In the genomic region with DNA sequence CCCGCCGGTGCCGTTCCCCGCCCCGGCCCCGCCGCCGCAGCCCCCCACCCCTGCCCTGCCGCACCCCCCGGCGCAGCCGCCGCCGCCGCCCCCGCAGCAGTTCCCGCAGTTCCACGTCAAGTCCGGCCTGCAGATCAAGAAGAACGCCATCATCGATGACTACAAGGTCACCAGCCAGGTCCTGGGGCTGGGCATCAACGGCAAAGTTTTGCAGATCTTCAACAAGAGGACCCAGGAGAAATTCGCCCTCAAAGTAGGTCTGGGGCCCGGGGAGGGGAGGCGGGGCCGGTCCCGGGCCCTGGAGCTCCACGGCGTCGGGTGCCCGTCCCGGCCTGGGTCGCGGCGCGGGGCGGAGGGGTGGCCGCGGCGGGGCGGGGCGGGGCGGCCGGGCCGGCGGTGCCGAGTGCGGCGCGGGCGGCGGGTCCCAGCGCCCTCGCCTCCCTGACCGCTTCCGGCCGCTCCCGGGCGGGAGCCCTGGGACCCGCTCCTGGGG, we compare ENCODE assay signal across 8 cellular contexts. TPM values are rescaled to one million over a fixed set of nuclear protein-coding genes. Genes with fewer than 3 reads are reported as not detected.
DNase-seq lines count a peak whose midpoint lies in the region; ATAC-seq and TF ChIP-seq lines count a peak whose summit lies in the region.

No MANE protein-coding gene starts in this region.

- intact Hi-C loops in transverse colon (cut with DNase I; ENCODE audit: low total_unique reads): no loop called here

- in situ Hi-C loops in transverse colon (cut with MboI; ENCODE audit: low pct_ligation_motif_present in 1 of 4, low pct_unique_long_range_greater_than_20kb in 1 of 4, low sequenced_read_pairs in 3 of 4): no loop called here

- WGBS in transverse colon (ENCODE audit: low coverage in 1 of 2), 2 donors: 3% methylated on average over 16 of the region's 60 CpGs; no CpG with 5 or more reads in 1 of the 2 donors

- no peaks in the 10 kb centered on the region for H3K9me3 Mint-ChIP-seq in naive B cell

- no peaks in the 10 kb centered on the region for H3K9me3 ChIP-seq in transverse colon

- H3K4me1 ChIP-seq in transverse colon: peaks cover 27 to 56% (median 41%) of the 10 kb centered on the region in 4 donors

- H3K36me3 Mint-ChIP-seq in naive B cell: no peaks in the 10 kb centered on the region

- H3K4me3 Mint-ChIP-seq in naive B cell: peak overlapping the region; percentile 91 to 100 (median 99)

- peak overlapping the region; percentile 76 to 94 (median 86) for H3K4me3 ChIP-seq in transverse colon

- no peaks in the 10 kb centered on the region for H3K36me3 ChIP-seq in transverse colon

- no peak for TF ChIP-seq EP300 in transverse colon (IDR thresholded peaks at IDR 0.05; ENCODE audit: low read depth)

- H3K27me3 ChIP-seq in transverse colon: no peaks in the 10 kb centered on the region

- peak; percentile 13 for ATAC-seq in HG03460 (IDR thresholded peaks at IDR 0.05; ENCODE audit: unreplicated experiment)
- ATAC-seq in naive B cell (ENCODE audit: low read depth in 2 of 2): peak; percentile 39 to 44

- DNase-seq in NCI-H82 (lab: John Stamatoyannopoulos, UW) (peak; percentile 63), NCI-H82 treated with DMSO at 0.1 percent for 48 hours (lab: John Stamatoyannopoulos, UW; ENCODE audit: unreplicated experiment) (no peak), epidermal melanocyte (ENCODE audit: insufficient read length, low spot score) (peak; percentile 42), naive B cell (peak; percentile 27), transverse colon (no peak), NCI-H1048 (lab: John Stamatoyannopoulos, UW) (no peak)
- peak; percentile 28 for DNase-seq in activated CD4-positive, alpha-beta T cell treated with anti-CD3 and anti-CD28 coated beads, Interleukin-2, amount 50 U/mL, for 1 hour

- no peaks in the 10 kb centered on the region for H3K27me3 Mint-ChIP-seq in naive B cell

- no peak for TF ChIP-seq POLR2A in transverse colon (IDR thresholded peaks at IDR 0.05)

- peak overlapping the region; percentile 89 to 97 (median 95) for H3K27ac Mint-ChIP-seq in naive B cell

- H3K4me1 Mint-ChIP-seq in naive B cell: peaks cover 70 to 82% (median 78%) of the 10 kb centered on the region in 3 donors

- no peak for TF ChIP-seq CTCF in transverse colon (IDR thresholded peaks at IDR 0.05)

- H3K27ac ChIP-seq in transverse colon: peak overlapping the region; percentile 96 to 99 (median 98)

RNA-seq across cellular contexts. Expression of gene MAPKAPK2, which starts 0.6 kb away (rescaled TPM):
- polyA plus RNA-seq in naive B cell (ENCODE audit: low read depth in 6 of 6): 1 to 10 TPM; 1.7 to 3.6 (median 2.8) TPM
- total RNA-seq in transverse colon: 10 to 100 TPM; 47.0 to 74.8 (median 52.2) TPM

RNA-seq across cellular contexts. Expression of gene DYRK3, which starts 50.0 kb away (rescaled TPM):
- not detected for polyA plus RNA-seq in naive B cell (ENCODE audit: low read depth in 6 of 6)
- 1 to 10 TPM in 2 of 4 donors, not detected in 2; 1.6 to 3.2 TPM for total RNA-seq in transverse colon

Comparison
In these comparisons a context has a peak if more than half of its experiments do, and no peak if none do; other contexts are left out.
1. DNase-seq: peak in NCI-H82 (single experiment), activated CD4-positive, alpha-beta T cell treated with anti-CD3 and anti-CD28 coated beads, Interleukin-2, amount 50 U/mL, for 1 hour (single experiment), epidermal melanocyte (single experiment) and naive B cell (single experiment); none in NCI-H82 treated with DMSO at 0.1 percent for 48 hours (single experiment), transverse colon (single experiment) and NCI-H1048 (single experiment).